1 cellular context compared by ENCODE assay signal in the genomic region with DNA sequence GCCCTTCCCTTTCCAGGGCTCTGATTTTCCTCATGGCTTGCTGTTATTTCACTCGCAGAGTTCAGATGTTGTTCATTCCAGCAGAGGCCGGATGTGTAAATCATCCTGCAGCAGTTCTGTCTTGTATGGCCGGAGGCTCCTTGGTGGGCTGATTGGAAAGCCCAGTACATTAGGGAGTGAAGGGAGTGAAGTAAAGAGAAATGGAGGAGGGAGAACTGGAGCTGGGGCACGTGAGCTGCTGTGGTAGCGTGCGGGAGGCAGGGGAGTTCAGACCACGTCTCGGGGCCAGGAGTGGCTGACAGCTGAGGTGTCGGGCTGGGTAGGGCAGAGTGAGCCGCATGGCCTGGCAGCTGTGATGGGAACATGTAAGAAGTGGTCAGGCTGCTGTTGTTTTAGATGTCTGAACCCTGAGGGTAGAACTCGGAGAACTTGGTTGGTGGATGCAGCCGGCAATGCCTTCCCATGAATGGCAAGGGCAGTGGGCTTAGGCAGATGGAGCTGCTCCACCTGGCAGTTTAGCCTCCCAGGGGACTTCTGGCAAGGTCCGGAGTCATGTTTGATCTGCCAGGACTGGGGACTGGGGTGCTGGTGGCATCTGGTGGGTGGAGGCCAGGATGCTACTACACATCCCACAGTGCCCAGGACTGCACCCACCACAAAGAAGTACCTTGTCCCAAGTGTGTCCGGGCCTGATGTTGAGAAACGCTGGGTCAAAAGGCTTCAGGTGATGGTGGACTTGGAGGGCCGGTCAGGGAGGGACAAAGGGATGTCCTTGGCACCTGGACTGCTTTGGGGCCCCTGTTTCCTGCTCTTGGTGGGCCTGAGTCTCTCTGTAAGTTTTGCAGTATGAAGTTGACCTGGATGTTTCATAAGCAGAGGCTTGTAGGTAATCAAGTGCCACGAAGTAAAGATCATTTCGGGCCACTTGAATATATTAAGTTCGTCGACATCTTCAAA.
A peak's percentile ranks its signal among the peaks of the same experiment; 100 is the strongest.
TF ChIP-seq lines count a peak whose summit lies in the region.

No MANE protein-coding gene starts in this region.

TF ChIP-seq in SK-N-SH treated with all-trans-retinoic acid at 6 μM for 48 hours, 23 proteins besides CTCF, POLR2A, EP300 and RAD21 (continued from another document):
- no peak for TF ChIP-seq ZNF565 (CRISPR knock-in tag; conservative IDR thresholded peaks at IDR 0.05; ENCODE audit: low read depth)
- no peak; the same call in 1 of the 2 replicates for TF ChIP-seq ISL1 (CRISPR knock-in tag; IDR thresholded peaks at IDR 0.05)
- peak; percentile 65; the same call in 1 of the 2 replicates for TF ChIP-seq PPARA (CRISPR knock-in tag; IDR thresholded peaks at IDR 0.05; ENCODE audit: borderline replicate concordance)
- TF ChIP-seq TCF4 (CRISPR knock-in tag; IDR thresholded peaks at IDR 0.05; ENCODE audit: borderline replicate concordance), result peak; percentile 72
- TF ChIP-seq ARNTL (CRISPR knock-in tag; IDR thresholded peaks at IDR 0.05; ENCODE audit: borderline replicate concordance, low read depth), result 0 out of 2 replicates have a peak, but pooled peaks have one; percentile 71
- TF ChIP-seq RARB (CRISPR knock-in tag; IDR thresholded peaks at IDR 0.05), result no peak
- TF ChIP-seq ZNF8 (CRISPR knock-in tag; IDR thresholded peaks at IDR 0.05), result no peak; the same call in 1 of the 2 replicates
- TF ChIP-seq, protein P1, sequence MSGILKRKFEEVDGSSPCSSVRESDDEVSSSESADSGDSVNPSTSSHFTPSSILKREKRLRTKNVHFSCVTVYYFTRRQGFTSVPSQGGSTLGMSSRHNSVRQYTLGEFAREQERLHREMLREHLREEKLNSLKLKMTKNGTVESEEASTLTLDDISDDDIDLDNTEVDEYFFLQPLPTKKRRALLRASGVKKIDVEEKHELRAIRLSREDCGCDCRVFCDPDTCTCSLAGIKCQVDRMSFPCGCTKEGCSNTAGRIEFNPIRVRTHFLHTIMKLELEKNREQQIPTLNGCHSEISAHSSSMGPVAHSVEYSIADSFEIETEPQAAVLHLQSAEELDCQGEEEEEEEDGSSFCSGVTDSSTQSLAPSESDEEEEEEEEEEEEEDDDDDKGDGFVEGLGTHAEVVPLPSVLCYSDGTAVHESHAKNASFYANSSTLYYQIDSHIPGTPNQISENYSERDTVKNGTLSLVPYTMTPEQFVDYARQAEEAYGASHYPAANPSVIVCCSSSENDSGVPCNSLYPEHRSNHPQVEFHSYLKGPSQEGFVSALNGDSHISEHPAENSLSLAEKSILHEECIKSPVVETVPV (CRISPR knock-in tag; IDR thresholded peaks at IDR 0.05), result peak; percentile 78; the same call in 1 of the 2 replicates
- TF ChIP-seq, protein P2, sequence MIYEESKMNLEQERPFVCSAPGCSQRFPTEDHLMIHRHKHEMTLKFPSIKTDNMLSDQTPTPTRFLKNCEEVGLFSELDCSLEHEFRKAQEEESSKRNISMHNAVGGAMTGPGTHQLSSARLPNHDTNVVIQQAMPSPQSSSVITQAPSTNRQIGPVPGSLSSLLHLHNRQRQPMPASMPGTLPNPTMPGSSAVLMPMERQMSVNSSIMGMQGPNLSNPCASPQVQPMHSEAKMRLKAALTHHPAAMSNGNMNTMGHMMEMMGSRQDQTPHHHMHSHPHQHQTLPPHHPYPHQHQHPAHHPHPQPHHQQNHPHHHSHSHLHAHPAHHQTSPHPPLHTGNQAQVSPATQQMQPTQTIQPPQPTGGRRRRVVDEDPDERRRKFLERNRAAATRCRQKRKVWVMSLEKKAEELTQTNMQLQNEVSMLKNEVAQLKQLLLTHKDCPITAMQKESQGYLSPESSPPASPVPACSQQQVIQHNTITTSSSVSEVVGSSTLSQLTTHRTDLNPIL (CRISPR knock-in tag; IDR thresholded peaks at IDR 0.05; ENCODE audit: low read depth), result no peak
- TF ChIP-seq, protein P3, sequence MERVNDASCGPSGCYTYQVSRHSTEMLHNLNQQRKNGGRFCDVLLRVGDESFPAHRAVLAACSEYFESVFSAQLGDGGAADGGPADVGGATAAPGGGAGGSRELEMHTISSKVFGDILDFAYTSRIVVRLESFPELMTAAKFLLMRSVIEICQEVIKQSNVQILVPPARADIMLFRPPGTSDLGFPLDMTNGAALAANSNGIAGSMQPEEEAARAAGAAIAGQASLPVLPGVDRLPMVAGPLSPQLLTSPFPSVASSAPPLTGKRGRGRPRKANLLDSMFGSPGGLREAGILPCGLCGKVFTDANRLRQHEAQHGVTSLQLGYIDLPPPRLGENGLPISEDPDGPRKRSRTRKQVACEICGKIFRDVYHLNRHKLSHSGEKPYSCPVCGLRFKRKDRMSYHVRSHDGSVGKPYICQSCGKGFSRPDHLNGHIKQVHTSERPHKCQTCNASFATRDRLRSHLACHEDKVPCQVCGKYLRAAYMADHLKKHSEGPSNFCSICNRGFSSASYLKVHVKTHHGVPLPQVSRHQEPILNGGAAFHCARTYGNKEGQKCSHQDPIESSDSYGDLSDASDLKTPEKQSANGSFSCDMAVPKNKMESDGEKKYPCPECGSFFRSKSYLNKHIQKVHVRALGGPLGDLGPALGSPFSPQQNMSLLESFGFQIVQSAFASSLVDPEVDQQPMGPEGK (CRISPR knock-in tag; IDR thresholded peaks at IDR 0.05; ENCODE audit: borderline replicate concordance), result no peak
- TF ChIP-seq ZFP3 (CRISPR knock-in tag; IDR thresholded peaks at IDR 0.05), result no peak
